In genomic region chr7:158863611-158864506, GRCh38 we compare ENCODE assay signal across 8 cellular contexts. TPM values are rescaled to one million over a fixed set of nuclear protein-coding genes. Genes with fewer than 3 reads are reported as not detected.
DNase-seq lines count a peak whose midpoint lies in the region; ATAC-seq and TF ChIP-seq lines count a peak whose summit lies in the region.

No MANE protein-coding gene starts in this region.

- H3K36me3 ChIP-seq in mammary epithelial cell (ENCODE audit: insufficient read depth, low read length) (no peaks in the 10 kb centered on the region), smooth muscle cell (ENCODE audit: low read depth) (no peaks in the 10 kb centered on the region)

- TSS peak; percentile 41 for BruUV-seq in mammary epithelial cell (replicated peaks; lab: Mats Ljungman, UMichigan)

- H3K9me3 ChIP-seq in mammary epithelial cell (replicated peaks; ENCODE audit: insufficient read depth, low read length) (no peaks in the 10 kb centered on the region), smooth muscle cell (replicated peaks; ENCODE audit: low read depth) (no peaks in the 10 kb centered on the region)

- H3K4me1 ChIP-seq in mammary epithelial cell (ENCODE audit: insufficient read depth, low read length) (peaks cover 7% of the 10 kb centered on the region), smooth muscle cell (ENCODE audit: low read depth) (peaks cover 27% of the 10 kb centered on the region)

- H3K4me1 Mint-ChIP-seq in T-cell (peaks cover 36 to 49% (median 48%) of the 10 kb centered on the region in 3 donors), immature natural killer cell (peaks cover 40 to 60% of the 10 kb centered on the region in 2 donors)

- H3K79me2 ChIP-seq in mammary epithelial cell (ENCODE audit: insufficient read depth, low read length) (peaks cover 55% of the 10 kb centered on the region), smooth muscle cell (ENCODE audit: low read depth) (peaks cover 48% of the 10 kb centered on the region)

- dilution Hi-C loops in mammary epithelial cell (cut with HindIII; ENCODE audit: low sequenced_read_pairs) = no loop called here

- H3K27ac Mint-ChIP-seq in T-cell (peak overlapping the region; percentile 74 to 83), immature natural killer cell (peak overlapping the region; percentile 56 to 98 (median 90))

- H3K27ac ChIP-seq in mammary epithelial cell (ENCODE audit: insufficient read depth, low read depth, low read length) (peak overlapping the region; percentile 80), smooth muscle cell (ENCODE audit: low read depth) (peak overlapping the region; percentile 93)

- CTCF ChIA-PET in T-cell (lab: Charles Lee) (interaction anchor here (0.5 to 1.4 kb wide), 18 partner anchors 9 to 184 kb away, joined by 3 to 7 read pairs (median 4); partner anchors contain the start of gene NCAPG2 (in 1 of the 2)), mammary epithelial cell (lab: Charles Lee; ENCODE audit: low non-redundant PET) (interaction anchor here (0.5 to 0.7 kb wide), 2 partner anchors 35 to 114 kb away, joined by 3 to 11 read pairs; partner anchors contain the start of gene ESYT2)

- POLR2A ChIA-PET in T-cell (lab: Charles Lee) = interaction anchor here (0.5 to 1.5 kb wide), 14 partner anchors 8 to 159 kb away, joined by 3 to 21 read pairs (median 6); partner anchors contain the start of gene NCAPG2 (in 1 of the 2)

- peak overlapping the region; percentile 71 for H3K9ac ChIP-seq in mammary epithelial cell (ENCODE audit: insufficient read depth, low read length)
- H3K9ac ChIP-seq in smooth muscle cell (ENCODE audit: low read depth) = peak overlapping the region; percentile 87

- TF ChIP-seq CTCF in mammary epithelial cell (conservative IDR thresholded peaks at IDR 0.05 in 1 of 2, IDR thresholded peaks at IDR 0.05 in 1 of 2; ENCODE audit: extremely low read depth in 1 of 2, insufficient read depth in 1 of 2, low read depth in 1 of 2, low read length in 2 of 2) (no peak), smooth muscle cell (IDR thresholded peaks at IDR 0.05; ENCODE audit: borderline replicate concordance, insufficient read depth, poor library complexity, severe bottlenecking) (no peak)

- H3K27me3 Mint-ChIP-seq in T-cell = no peaks in the 10 kb centered on the region
- peaks cover 2 to 8% (median 5%) of the 10 kb centered on the region in 3 donors for H3K27me3 Mint-ChIP-seq in immature natural killer cell (ENCODE audit: low read depth in 3 of 3)

- H3K36me3 Mint-ChIP-seq in T-cell (no peaks in the 10 kb centered on the region), immature natural killer cell (no peaks in the 10 kb centered on the region)

- intact Hi-C loops in mammary epithelial cell (cut with micrococcal nuclease) = no loop called here

- DNase-seq in AG08395 (ENCODE audit: low spot score) (peak; percentile 86), T-cell (peak in 20 of 34 experiments; percentile 6 to 37 (median 22)), mammary epithelial cell (peak; percentile 70), immature natural killer cell (peak; percentile 35 to 51 (median 43)), smooth muscle cell (lab: John Stamatoyannopoulos, UW; ENCODE audit: unreplicated experiment) (peak; percentile 25), NCI-H82 treated with DMSO at 0.1 percent for 48 hours (lab: John Stamatoyannopoulos, UW; ENCODE audit: unreplicated experiment) (no peak)

- H3K27me3 ChIP-seq in mammary epithelial cell (ENCODE audit: insufficient read depth, low read length) (no peaks in the 10 kb centered on the region), smooth muscle cell (ENCODE audit: low read depth) (no peaks in the 10 kb centered on the region)

- peak overlapping the region; percentile 87 for H2AFZ ChIP-seq in mammary epithelial cell (ENCODE audit: low read depth, low read length)
- peak overlapping the region; percentile 84 for H2AFZ ChIP-seq in smooth muscle cell (ENCODE audit: low read depth)

- in situ Hi-C loops in mammary epithelial cell (cut with MboI; ENCODE audit: low sequenced_read_pairs in 2 of 2) = no loop called here

- WGBS in mammary epithelial cell (ENCODE audit: low coverage, missing lambda C conversion rate) = 13% methylated on average over 9 of the region's 45 CpGs
- WGBS in smooth muscle cell (ENCODE audit: low lambda C conversion rate) = 4% methylated on average over 23 of the region's 45 CpGs

- H3K4me3 Mint-ChIP-seq in T-cell = peak overlapping the region; percentile 78 to 92 (median 90)
- peak overlapping the region; percentile 87 to 94 (median 93) for H3K4me3 Mint-ChIP-seq in immature natural killer cell

- H3K4me3 ChIP-seq in mammary epithelial cell (replicated peaks in 1 of 3; ENCODE audit: insufficient read depth in 1 of 3, low read depth in 2 of 3, low read length in 3 of 3) (peak overlapping the region; percentile 26 to 59 (median 40)), smooth muscle cell (peak overlapping the region; percentile 68)

- H3K9me3 Mint-ChIP-seq in T-cell = no peaks in the 10 kb centered on the region
- no peaks in the 10 kb centered on the region for H3K9me3 Mint-ChIP-seq in immature natural killer cell

- no peaks in the 10 kb centered on the region for H3F3A ChIP-seq in smooth muscle cell (ENCODE audit: low read depth)

- peak overlapping the region; percentile 71 for H3K4me2 ChIP-seq in mammary epithelial cell (ENCODE audit: insufficient read depth, low read depth, low read length)
- peak overlapping the region; percentile 84 for H3K4me2 ChIP-seq in smooth muscle cell

- no peaks in the 10 kb centered on the region for H4K20me1 ChIP-seq in mammary epithelial cell (ENCODE audit: insufficient read depth, low read length)
- H4K20me1 ChIP-seq in smooth muscle cell (ENCODE audit: low read depth) = no peaks in the 10 kb centered on the region

- ATAC-seq in GM18909 (IDR thresholded peaks at IDR 0.05; ENCODE audit: poor library complexity, unreplicated experiment) (peak; percentile 51), HG03460 (IDR thresholded peaks at IDR 0.05; ENCODE audit: unreplicated experiment) (peak; percentile 33), T-cell (replicated peaks in 1 of 4) (peak; percentile 44 to 84 (median 54))

RNA-seq across cellular contexts. Expression of gene DYNC2I1, which starts 7.5 kb away (rescaled TPM):
- total RNA-seq in T-cell (10 to 100 TPM; 12.7 to 20.6 (median 15.1) TPM), mammary epithelial cell (10 to 100 TPM in 1 of 2 donors, 1 to 10 TPM in 1; 5.0 to 18.4 TPM), smooth muscle cell (10.3 and 11.0 TPM in 2 replicates)
- polyA plus RNA-seq in mammary epithelial cell (10.5 TPM), immature natural killer cell (10 to 100 TPM in 2 of 3 donors, 1 to 10 TPM in 1; 2.8 to 29.8 (median 28.7) TPM), smooth muscle cell (29.2 and 50.0 TPM in 2 replicates)
- polyA minus RNA-seq in mammary epithelial cell = 2.3 TPM

RNA-seq across cellular contexts. Expression of gene ESYT2, which starts 34.5 kb away (rescaled TPM):
- total RNA-seq in T-cell (100 to 1,000 TPM in 4 of 5 donors, 10 to 100 TPM in 1; 99.0 to 122 (median 116) TPM), mammary epithelial cell (100 to 1,000 TPM in 1 of 2 donors, 10 to 100 TPM in 1; 78.9 to 101 TPM), smooth muscle cell (69.4 and 71.1 TPM in 2 replicates)
- polyA plus RNA-seq in mammary epithelial cell (60.5 TPM), immature natural killer cell (10 to 100 TPM; 70.1 to 95.7 (median 84.0) TPM), smooth muscle cell (27.9 and 33.8 TPM in 2 replicates)
- 84.7 TPM for polyA minus RNA-seq in mammary epithelial cell
